ENCODE assay signal across 14 cellular contexts in genomic region chr6:168563656-168564055, GRCh38.
DNase-seq lines count a peak whose midpoint lies in the region; ATAC-seq and TF ChIP-seq lines count a peak whose summit lies in the region.
"Had no signal": no experiment of that assay in that cellular context is flagged by ENCODE, and none has a peak within 500 bp of the region (broad histone marks: within the 10 kb centered on the region; RNA-seq: fewer than 3 reads in every experiment).

No MANE protein-coding gene starts in this region.

- no peaks in the 10 kb centered on the region for H3K36me3 ChIP-seq in hepatocyte (replicated peaks; ENCODE audit: insufficient read depth, low read depth)
- no peaks in the 10 kb centered on the region for H3K36me3 ChIP-seq in mesendoderm (ENCODE audit: control insufficient read depth, insufficient read depth, low read length)
- H3K36me3 ChIP-seq in PC-3 (ENCODE audit: low read depth, low read length) = no peaks in the 10 kb centered on the region
- no peaks in the 10 kb centered on the region for H3K36me3 ChIP-seq in neuronal stem cell (replicated peaks in 1 of 2; ENCODE audit: control insufficient read depth in 2 of 2, insufficient read depth in 2 of 2, low read length in 2 of 2)
- H3K36me3 ChIP-seq: BLaER1 had no signal

- H3K4me2 ChIP-seq in hepatocyte (no peak overlapping the region), mesendoderm (ENCODE audit: low read length) (no peak overlapping the region), PC-3 (ENCODE audit: low read length) (no peak overlapping the region), neuronal stem cell (ENCODE audit: insufficient read depth, low read length, poor library complexity, severe bottlenecking) (no peak overlapping the region)
- H3K4me2 ChIP-seq: BLaER1 had no signal

- CTCF ChIA-PET in PC-3 (lab: Charles Lee) = no interaction called here

- no peak overlapping the region for H3K27ac ChIP-seq in hepatocyte
- H3K27ac ChIP-seq in mesendoderm (ENCODE audit: low read depth, low read length) = no peak overlapping the region
- no peak overlapping the region for H3K27ac ChIP-seq in PC-3 (ENCODE audit: low read length)
- H3K27ac ChIP-seq in neuronal stem cell (replicated peaks; ENCODE audit: low read length) = no peak overlapping the region
- H3K27ac ChIP-seq: BLaER1 had no signal

- no peak overlapping the region for H2BK15ac ChIP-seq in mesendoderm (replicated peaks; ENCODE audit: low read depth)
- H2BK15ac ChIP-seq in neuronal stem cell (ENCODE audit: low read length) = no peak overlapping the region

- peaks cover 3% of the 10 kb centered on the region for H3K4me1 ChIP-seq in hepatocyte (ENCODE audit: insufficient read depth)
- H3K4me1 ChIP-seq in mesendoderm (ENCODE audit: control insufficient read depth, low read depth, low read length) = no peaks in the 10 kb centered on the region
- no peaks in the 10 kb centered on the region for H3K4me1 ChIP-seq in PC-3 (ENCODE audit: insufficient read depth, low read length)
- peaks cover 0 to 1% of the 10 kb centered on the region in 2 donors for H3K4me1 ChIP-seq in neuronal stem cell (ENCODE audit: control insufficient read depth in 2 of 2, insufficient read depth in 1 of 2, low read depth in 1 of 2, low read length in 2 of 2)
- H3K4me1 ChIP-seq: BLaER1 had no signal

- H2AK5ac ChIP-seq in mesendoderm (ENCODE audit: low read length) (no peak overlapping the region), neuronal stem cell (ENCODE audit: low read depth, low read length) (no peak overlapping the region)

- no peak for TF ChIP-seq CTCF in hepatocyte (IDR thresholded peaks at IDR 0.05; ENCODE audit: poor library complexity)
- no peak for TF ChIP-seq CTCF in PC-3 (conservative IDR thresholded peaks at IDR 0.05; ENCODE audit: low read depth, low read length)

- peaks cover 2% of the 10 kb centered on the region for H3K27me3 ChIP-seq in hepatocyte
- H3K27me3 ChIP-seq in mesendoderm (ENCODE audit: insufficient read depth, low read length, poor library complexity) = no peaks in the 10 kb centered on the region
- no peaks in the 10 kb centered on the region; the same call in 1 of the 2 replicates for H3K27me3 ChIP-seq in PC-3 (ENCODE audit: low read length)
- H3K27me3 ChIP-seq in neuronal stem cell (ENCODE audit: control insufficient read depth in 3 of 3, insufficient read depth in 3 of 3, low read depth in 1 of 3, low read length in 3 of 3) = peaks cover 0 to 1% (median 0%) of the 10 kb centered on the region in 3 experiments
- H3K27me3 ChIP-seq: BLaER1 had no signal

- H3K79me2 ChIP-seq in hepatocyte (no peaks in the 10 kb centered on the region), mesendoderm (ENCODE audit: control insufficient read depth, insufficient read depth, low read length) (no peaks in the 10 kb centered on the region), PC-3 (ENCODE audit: low read length) (no peaks in the 10 kb centered on the region)

- POLR2A ChIA-PET in PC-3 (lab: Charles Lee; ENCODE audit: unreplicated experiment) = no interaction called here

- H3K79me1 ChIP-seq in mesendoderm (ENCODE audit: low read length) (no peaks in the 10 kb centered on the region), neuronal stem cell (ENCODE audit: low read depth, low read length) (peaks cover under 1% of the 10 kb centered on the region)

- no peak overlapping the region for H3K9ac ChIP-seq in mesendoderm (ENCODE audit: low read length)
- H3K9ac ChIP-seq in PC-3 (ENCODE audit: low read length) = no peak overlapping the region
- H3K9ac ChIP-seq in neuronal stem cell (ENCODE audit: low read depth, low read length, poor library complexity) = no peak overlapping the region
- H3K9ac ChIP-seq: BLaER1 had no signal

- no peaks in the 10 kb centered on the region for H3K9me3 ChIP-seq in hepatocyte (ENCODE audit: low read depth)
- no peaks in the 10 kb centered on the region for H3K9me3 ChIP-seq in PC-3 (ENCODE audit: low read length)
- H3K9me3 ChIP-seq in neuronal stem cell (replicated peaks in 1 of 2; ENCODE audit: control insufficient read depth in 2 of 2, insufficient read depth in 1 of 2, low read depth in 1 of 2, low read length in 2 of 2) = peaks cover 0 to 3% of the 10 kb centered on the region in 2 donors
- H3K9me3 ChIP-seq: BLaER1, Caco-2 had no signal

- no peaks in the 10 kb centered on the region for H3F3A ChIP-seq in PC-3 (ENCODE audit: low read length, unreplicated experiment)

- peak; percentile 46 for DNase-seq in ELF-1 (ENCODE audit: low read depth, low spot score)
- peak; percentile 7 for DNase-seq in NCI-H510A (lab: John Stamatoyannopoulos, UW)
- peak; percentile 41 for DNase-seq in hepatocyte (ENCODE audit: low spot score)
- peak; percentile 54 for DNase-seq in mesendoderm
- DNase-seq in LoVo (ENCODE audit: low spot score) = no peak
- no peak for DNase-seq in PC-3
- DNase-seq in neuronal stem cell (ENCODE audit: low spot score) = no peak
- DNase-seq: 8988T; AML-193; Caco-2; CD8-positive, alpha-beta memory T cell; DND-41; GF-D8 had no signal

- H3K9me2 ChIP-seq in hepatocyte (replicated peaks; ENCODE audit: insufficient read depth) (no peaks in the 10 kb centered on the region), PC-3 (replicated peaks; ENCODE audit: low read length) (no peaks in the 10 kb centered on the region)

- H4K8ac ChIP-seq in mesendoderm (ENCODE audit: low read depth, low read length) = no peak overlapping the region
- H4K8ac ChIP-seq in neuronal stem cell (ENCODE audit: low read depth, low read length) = no peak overlapping the region

- H3K4me3 ChIP-seq in hepatocyte = no peak overlapping the region
- H3K4me3 ChIP-seq in mesendoderm (ENCODE audit: low read length) = no peak overlapping the region
- H3K4me3 ChIP-seq in PC-3 (ENCODE audit: low read length) = no peak overlapping the region
- no peak overlapping the region for H3K4me3 ChIP-seq in neuronal stem cell (ENCODE audit: low read length in 2 of 2)
- H3K4me3 ChIP-seq: BLaER1 had no signal

- H3K23ac ChIP-seq in mesendoderm (ENCODE audit: low read length) (no peak overlapping the region), neuronal stem cell (ENCODE audit: low read depth, low read length, poor library complexity) (no peak overlapping the region)

- no peak overlapping the region for H2BK120ac ChIP-seq in mesendoderm (ENCODE audit: low read depth, low read length)
- H2BK120ac ChIP-seq in neuronal stem cell (ENCODE audit: low read depth, low read length) = no peak overlapping the region

- H3K56ac ChIP-seq in mesendoderm (ENCODE audit: low read length) = no peak overlapping the region

- H3K4ac ChIP-seq in mesendoderm (ENCODE audit: low read depth, low read length) = no peak overlapping the region
- H3K4ac ChIP-seq in neuronal stem cell (ENCODE audit: low read length) = no peak overlapping the region

- H2AFZ ChIP-seq in hepatocyte (no peak overlapping the region), PC-3 (ENCODE audit: low read length) (no peak overlapping the region), neuronal stem cell (ENCODE audit: low read length) (no peak overlapping the region)

- H4K5ac ChIP-seq in mesendoderm (ENCODE audit: low read length) = no peak overlapping the region

- H2BK5ac ChIP-seq in mesendoderm (ENCODE audit: low read length) (no peak overlapping the region), neuronal stem cell (ENCODE audit: low read length) (no peak overlapping the region)

- BruUV-seq in PC-3 (replicated peaks; lab: Mats Ljungman, UMichigan) = no TSS peak

- no peak overlapping the region for H2BK12ac ChIP-seq in neuronal stem cell (ENCODE audit: low read length)

- WGBS in hepatocyte (ENCODE audit: low lambda C conversion rate, missing lambda C conversion rate) = 50% methylated on average over 11 of the region's 11 CpGs
- no CpG with 5 or more reads among the region's 11 CpGs for WGBS in mesendoderm (ENCODE audit: extremely low coverage, insufficient coverage, low lambda C conversion rate)
- no CpG with 5 or more reads among the region's 11 CpGs for WGBS in neuronal stem cell (ENCODE audit: extremely low coverage in 2 of 2, insufficient read length in 2 of 2, insufficient replicate concordance in 1 of 2), 2 donors

- no peak overlapping the region for H3K14ac ChIP-seq in neuronal stem cell (ENCODE audit: low read length)

- no peak for ATAC-seq in PC-3

- intact Hi-C loops in PC-3 (cut with micrococcal nuclease) = no loop called here

- H4K91ac ChIP-seq in neuronal stem cell (ENCODE audit: low read depth, low read length, poor library complexity) = no peak overlapping the region

- H3K18ac ChIP-seq in mesendoderm (ENCODE audit: low read length) = no peak overlapping the region
- no peak overlapping the region for H3K18ac ChIP-seq in neuronal stem cell (ENCODE audit: low read length)

- H4K20me1 ChIP-seq in hepatocyte (ENCODE audit: insufficient read depth, poor library complexity, severe bottlenecking) = no peaks in the 10 kb centered on the region
- no peaks in the 10 kb centered on the region for H4K20me1 ChIP-seq in PC-3 (ENCODE audit: low read length)
- H4K20me1 ChIP-seq: BLaER1 had no signal

Comparison
In these comparisons a context has a peak if more than half of its experiments do, and no peak if none do; other contexts are left out.
1. DNase-seq: peak in ELF-1 (single experiment), NCI-H510A (single experiment), hepatocyte (single experiment) and mesendoderm (single experiment); none in LoVo (single experiment), PC-3 (single experiment) and neuronal stem cell (single experiment).